Comparison of ENCODE assay signal across 8 cellular contexts in the genomic region with DNA sequence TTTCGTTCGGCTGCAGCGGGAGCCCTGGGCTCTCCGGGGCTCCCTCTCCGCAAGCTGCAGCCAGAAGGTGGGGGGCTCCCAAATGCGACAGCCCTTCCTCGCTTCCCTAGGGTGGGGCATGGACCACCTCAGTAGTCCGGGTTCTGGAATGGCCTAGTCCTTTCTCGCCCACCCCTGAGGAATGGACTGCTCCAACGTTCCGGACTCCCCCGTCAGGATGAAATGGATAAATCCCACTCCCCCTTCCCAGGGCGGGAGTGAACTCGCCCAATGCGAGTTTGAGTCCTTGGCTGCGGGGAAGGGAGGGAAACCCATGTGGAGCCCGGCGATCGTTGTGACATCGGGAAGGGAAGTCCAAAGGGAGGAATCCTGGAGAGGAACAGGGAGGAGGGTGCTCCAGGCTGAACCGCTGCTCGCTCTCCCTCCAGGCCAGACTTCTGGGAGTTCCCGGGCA. TPM values are rescaled to one million over a fixed set of nuclear protein-coding genes. Genes with fewer than 3 reads are reported as not detected.
DNase-seq lines count a peak whose midpoint lies in the region; ATAC-seq, FAIRE-seq and TF ChIP-seq lines count a peak whose summit lies in the region.

No MANE protein-coding gene starts in this region.

- H3K4me1 ChIP-seq in GM12878 (ENCODE audit: control insufficient read depth, insufficient read depth, low read length) (peaks cover 10% of the 10 kb centered on the region), prostate gland (replicated peaks) (peaks cover 13% of the 10 kb centered on the region)

- POLR2A ChIA-PET in GM12878 (lab: Charles Lee): interaction anchor here (1.0 kb wide), 1 partner anchor 156 kb away, joined by 3 read pairs; a partner anchor contains a TSS

- H3K79me2 ChIP-seq in GM12878 (ENCODE audit: control insufficient read depth, insufficient read depth, low read length): no peaks in the 10 kb centered on the region

- in situ Hi-C loops in GM12878 (cut with MboI): no loop called here

- H3K36me3 Mint-ChIP-seq in HFFc6 (ENCODE audit: low read depth): peaks cover 8% of the 10 kb centered on the region

- DNase-seq in CD1c-positive myeloid dendritic cell (ENCODE audit: extremely low spot score) (peak; percentile 35), HFFc6 (peak; percentile 66), NCI-H82 (lab: John Stamatoyannopoulos, UW) (peak; percentile 93), GM12878 (ENCODE audit: low read depth, low spot score) (no peak), hypothalamus (lab: John Stamatoyannopoulos, UW) (peak in 46 of 51 donors; percentile 30 to 85 (median 61)), prostate gland (ENCODE audit: low spot score) (peak; percentile 43)

- FAIRE-seq in GM12878 (lab: Jason Lieb, UNC): no peak

- H2AFZ ChIP-seq in GM12878 (ENCODE audit: control insufficient read depth, low read depth, low read length): no peak overlapping the region

- peak overlapping the region; percentile 63; the same call in 1 of the 2 replicates for H3K4me3 ChIP-seq in GM12878
- H3K4me3 ChIP-seq in prostate gland: peak overlapping the region; percentile 73 to 77

- H3K27ac Mint-ChIP-seq in HFFc6: peak overlapping the region; percentile 76

- H3K4me3 Mint-ChIP-seq in HFFc6: peak overlapping the region; percentile 93

- TF ChIP-seq CTCF in HFFc6 (IDR thresholded peaks at IDR 0.05): 0 out of 2 replicates have a peak, but pooled peaks have one; percentile 14
- no peak for TF ChIP-seq CTCF in GM12878 (IDR thresholded peaks at IDR 0.05 in 2 of 3, conservative IDR thresholded peaks at IDR 0.05 in 1 of 3; ENCODE audit: control insufficient read depth in 2 of 3, extremely low read depth in 1 of 3, insufficient read depth in 1 of 3, low read depth in 3 of 3, low read length in 3 of 3)
- TF ChIP-seq CTCF in prostate gland (IDR thresholded peaks at IDR 0.05): no peak

- RAD21 ChIA-PET in GM12878 (lab: Charles Lee; ENCODE audit: unreplicated experiment): interaction anchor here (1.0 to 1.6 kb wide), 2 partner anchors 22 to 52 kb away, joined by 4 to 5 read pairs; no protein-coding TSS in a partner anchor

- TF ChIP-seq RAD21 in GM12878 (IDR thresholded peaks at IDR 0.05; ENCODE audit: insufficient read depth, low read depth, low read length): no peak

- CTCF ChIA-PET in GM12878 (lab: Yijun Ruan, JAX): interaction anchor here (1.0 to 6.0 kb wide), 3 partner anchors 49 to 156 kb away, joined by 3 to 54 read pairs (median 9); a partner anchor contains a TSS

- H3K27me3 Mint-ChIP-seq in HFFc6 (ENCODE audit: insufficient read depth): peaks cover 10% of the 10 kb centered on the region

- no peak for TF ChIP-seq EP300 in GM12878 (IDR thresholded peaks at IDR 0.05; ENCODE audit: borderline replicate concordance in 1 of 2, control insufficient read depth in 1 of 2, low read depth in 2 of 2, low read length in 2 of 2)

- no peak for TF ChIP-seq POLR2A in GM12878 (IDR thresholded peaks at IDR 0.05; ENCODE audit: low read depth, low read length)
- TF ChIP-seq POLR2A in prostate gland (IDR thresholded peaks at IDR 0.05): no peak

- SMC1A ChIA-PET in GM12878 (lab: Charles Lee; ENCODE audit: uncharacterized antibody, unreplicated experiment): no interaction called here

- H3K9me3 ChIP-seq in GM12878 (replicated peaks; ENCODE audit: control insufficient read depth, insufficient read depth, low read length) (peaks cover 4% of the 10 kb centered on the region; the same call in 2 of the 3 replicates), prostate gland (no peaks in the 10 kb centered on the region)

- H3K9me3 Mint-ChIP-seq in HFFc6: no peaks in the 10 kb centered on the region; the same call in 1 of the 2 replicates

- ATAC-seq in GM12878 (no peak), HG02852 (IDR thresholded peaks at IDR 0.05; ENCODE audit: unreplicated experiment) (no peak), GM18517 (IDR thresholded peaks at IDR 0.05; ENCODE audit: unreplicated experiment) (no peak)

- H3K36me3 ChIP-seq in GM12878 (ENCODE audit: control insufficient read depth in 2 of 2, insufficient read depth in 2 of 2, low read length in 1 of 2): no peaks in the 10 kb centered on the region
- H3K36me3 ChIP-seq in prostate gland: no peaks in the 10 kb centered on the region

- 4% methylated on average over 23 of the region's 23 CpGs for WGBS in GM12878 (ENCODE audit: insufficient coverage, insufficient replicate concordance, low lambda C conversion rate, missing lambda C conversion rate)
- 0% methylated on average over 23 of the region's 23 CpGs for WGBS in prostate gland

- peaks cover 26% of the 10 kb centered on the region for H3K4me1 Mint-ChIP-seq in HFFc6 (ENCODE audit: low read depth)

- H4K20me1 ChIP-seq in GM12878 (ENCODE audit: control insufficient read depth, insufficient read depth): no peaks in the 10 kb centered on the region

- peaks cover 6 to 22% of the 10 kb centered on the region in 2 experiments for H3K27me3 ChIP-seq in GM12878 (replicated peaks in 1 of 2; ENCODE audit: control insufficient read depth in 2 of 2, insufficient read depth in 2 of 2, low read length in 1 of 2)
- H3K27me3 ChIP-seq in prostate gland (replicated peaks; ENCODE audit: insufficient read depth): no peaks in the 10 kb centered on the region

- H3K27ac ChIP-seq in GM12878 (ENCODE audit: control insufficient read depth, insufficient read depth) (no peak overlapping the region), prostate gland (peak overlapping the region; percentile 90 to 97)

- no peak overlapping the region for H3K9ac ChIP-seq in GM12878 (ENCODE audit: control insufficient read depth, insufficient read depth, low read length)

- no TSS peak for BruUV-seq in GM12878 (replicated peaks; lab: Mats Ljungman, UMichigan)

- intact Hi-C loops in GM12878 (cut with micrococcal nuclease; ENCODE audit: unreplicated experiment) (loop anchor here (5.0 kb wide), 1 partner anchor 58 kb away; no protein-coding TSS in a partner anchor), prostate gland (cut with DNase I) (loop anchor here (5.0 kb wide), 3 partner anchors 32 to 52 kb away; a partner anchor contains a TSS)

- H3K4me2 ChIP-seq in GM12878 (ENCODE audit: control insufficient read depth, insufficient read depth): peak overlapping the region; percentile 82

RNA-seq across cellular contexts. Expression of a gene that starts 5.5 kb away (rescaled TPM):
- not detected for total RNA-seq in HFFc6 (2021; fragmentation: NEBNext Ultra II Directional; extraction: Animal tissue kit (Norgen Biotek cat#: 25700))
- not detected in 2 replicates for total RNA-seq in GM12878 (2013; cell fraction: nucleolus; rRNA removed)
- not detected in 2 replicates for total RNA-seq in GM12878 (2014; rRNA removed)
- not detected in 2 replicates for total RNA-seq in GM12878 (2014; rRNA removed; fragmentation: Illumina TruSeq; extraction: Trizol)
- not detected in 2 replicates for total RNA-seq in GM12878 (2021)
- polyA plus RNA-seq in GM12878 (2011; ENCODE audit: low read depth): not detected
- polyA plus RNA-seq in GM12878 (2011; rRNA removed): not detected in 2 replicates
- not detected in 2 replicates for polyA plus RNA-seq in GM12878 (2011; cell fraction: cytosol; rRNA removed)
- polyA plus RNA-seq in GM12878 (2011; cell fraction: nucleus; rRNA removed): not detected in 2 replicates
- not detected in 2 replicates for polyA plus RNA-seq in GM12878 (2012)
- polyA plus RNA-seq in GM12878 (2014; fragmentation: Illumina TruSeq; extraction: Trizol): not detected in 2 replicates
- not detected for polyA plus RNA-seq in GM12878 (2014; fragmentation: Nextera tagmentation; extraction: Ambion mirVana)
- not detected in 2 replicates for polyA plus RNA-seq in GM12878 (2014; rRNA removed)
- polyA plus RNA-seq in GM12878 (2016; fragmentation: Nextera tagmentation; extraction: Ambion mirVana): under 1 TPM in 1 of 2 experiments, not detected in 1; 0.10 TPM
- polyA minus RNA-seq in GM12878 (2011; rRNA and poly(A)+ RNA removed): not detected in 2 replicates
- polyA minus RNA-seq in GM12878 (2011; cell fraction: cytosol; rRNA and poly(A)+ RNA removed): not detected in 2 replicates
- polyA minus RNA-seq in GM12878 (2011; cell fraction: nucleus; rRNA and poly(A)+ RNA removed): not detected in 2 replicates
- 1 to 10 TPM; 3.8 to 6.7 TPM for total RNA-seq in prostate gland

RNA-seq across cellular contexts. Expression of a gene that starts 7.9 kb away (rescaled TPM):
- 10 to 100 TPM; 25.5 to 32.5 (median 30.5) TPM for total RNA-seq in HFFc6 (2021; fragmentation: NEBNext Ultra II Directional; extraction: Animal tissue kit (Norgen Biotek cat#: 25700))
- not detected in 2 replicates for total RNA-seq in GM12878 (2013; cell fraction: nucleolus; rRNA removed)
- total RNA-seq in GM12878 (2014; rRNA removed) (0.54 TPM in 1 of 2 replicates, not detected in the other), GM12878 (2014; rRNA removed; fragmentation: Illumina TruSeq; extraction: Trizol) (not detected in 2 replicates), GM12878 (2021) (0.10 and 0.32 TPM in 2 replicates), prostate gland (100 to 1,000 TPM in 1 of 2 donors, 10 to 100 TPM in 1; 99.0 to 126 TPM)
- polyA plus RNA-seq in GM12878 (2011; ENCODE audit: low read depth): not detected
- polyA plus RNA-seq in GM12878 (2011; rRNA removed) (0.14 TPM in 1 of 2 replicates, not detected in the other), GM12878 (2014; fragmentation: Illumina TruSeq; extraction: Trizol) (not detected in 2 replicates), GM12878 (2014; fragmentation: Nextera tagmentation; extraction: Ambion mirVana) (not detected), GM12878 (2014; rRNA removed) (0.64 TPM in 1 of 2 replicates, not detected in the other), GM12878 (2016; fragmentation: Nextera tagmentation; extraction: Ambion mirVana) (under 1 TPM in 1 of 2 experiments, not detected in 1; 0.15 TPM)
- not detected in 2 replicates for polyA plus RNA-seq in GM12878 (2011; cell fraction: cytosol; rRNA removed)
- polyA plus RNA-seq in GM12878 (2011; cell fraction: nucleus; rRNA removed): 0.04 TPM in 1 of 2 replicates, not detected in the other
- 0.03 TPM in 1 of 2 replicates, not detected in the other for polyA plus RNA-seq in GM12878 (2012)
- not detected in 2 replicates for polyA minus RNA-seq in GM12878 (2011; rRNA and poly(A)+ RNA removed)
- polyA minus RNA-seq in GM12878 (2011; cell fraction: cytosol; rRNA and poly(A)+ RNA removed): not detected in 2 replicates
- not detected in 2 replicates for polyA minus RNA-seq in GM12878 (2011; cell fraction: nucleus; rRNA and poly(A)+ RNA removed)

RNA-seq across cellular contexts. Expression of a gene that starts 30.3 kb away (rescaled TPM):
- 1 to 10 TPM; 1.9 to 2.4 (median 2.3) TPM for total RNA-seq in HFFc6 (2021; fragmentation: NEBNext Ultra II Directional; extraction: Animal tissue kit (Norgen Biotek cat#: 25700))
- total RNA-seq in GM12878 (2013; cell fraction: nucleolus; rRNA removed): 3.5 and 5.8 TPM in 2 replicates
- total RNA-seq in GM12878 (2014; rRNA removed) (0.73 and 0.87 TPM in 2 replicates), GM12878 (2014; rRNA removed; fragmentation: Illumina TruSeq; extraction: Trizol) (0.40 and 0.60 TPM in 2 replicates), GM12878 (2021) (1.3 and 1.7 TPM in 2 replicates), prostate gland (10 to 100 TPM; 12.3 to 18.2 TPM)
- 0.41 TPM for polyA plus RNA-seq in GM12878 (2011; ENCODE audit: low read depth)
- polyA plus RNA-seq in GM12878 (2011; rRNA removed) (0.71 and 0.79 TPM in 2 replicates), GM12878 (2014; fragmentation: Illumina TruSeq; extraction: Trizol) (0.21 TPM in 1 of 2 replicates, not detected in the other), GM12878 (2014; fragmentation: Nextera tagmentation; extraction: Ambion mirVana) (not detected), GM12878 (2014; rRNA removed) (0.62 and 1.3 TPM in 2 replicates), GM12878 (2016; fragmentation: Nextera tagmentation; extraction: Ambion mirVana) (under 1 TPM in 1 of 2 experiments, not detected in 1; 0.11 TPM)
- polyA plus RNA-seq in GM12878 (2011; cell fraction: cytosol; rRNA removed): 0.81 and 1.2 TPM in 2 replicates
- 6.1 and 6.5 TPM in 2 replicates for polyA plus RNA-seq in GM12878 (2011; cell fraction: nucleus; rRNA removed)
- polyA plus RNA-seq in GM12878 (2012): 0.69 and 1.0 TPM in 2 replicates
- polyA minus RNA-seq in GM12878 (2011; rRNA and poly(A)+ RNA removed): 1.0 and 1.4 TPM in 2 replicates
- polyA minus RNA-seq in GM12878 (2011; cell fraction: cytosol; rRNA and poly(A)+ RNA removed): 0.52 and 1.3 TPM in 2 replicates
- 1.2 and 3.8 TPM in 2 replicates for polyA minus RNA-seq in GM12878 (2011; cell fraction: nucleus; rRNA and poly(A)+ RNA removed)

RNA-seq across cellular contexts. Expression of a gene that starts 30.7 kb away (rescaled TPM):
- total RNA-seq in HFFc6 (2021; fragmentation: NEBNext Ultra II Directional; extraction: Animal tissue kit (Norgen Biotek cat#: 25700)): 1 to 10 TPM in 1 of 6 experiments, under 1 TPM in 5; 0.60 to 1.1 (median 0.71) TPM
- total RNA-seq in GM12878 (2013; cell fraction: nucleolus; rRNA removed): 0.69 and 1.2 TPM in 2 replicates
- 0.98 and 1.2 TPM in 2 replicates for total RNA-seq in GM12878 (2014; rRNA removed)
- total RNA-seq in GM12878 (2014; rRNA removed; fragmentation: Illumina TruSeq; extraction: Trizol): 0.49 and 0.60 TPM in 2 replicates
- total RNA-seq in GM12878 (2021): 0.74 and 0.90 TPM in 2 replicates
- not detected for polyA plus RNA-seq in GM12878 (2011; ENCODE audit: low read depth)
- 0.29 and 0.54 TPM in 2 replicates for polyA plus RNA-seq in GM12878 (2011; rRNA removed)
- 1.4 and 2.0 TPM in 2 replicates for polyA plus RNA-seq in GM12878 (2011; cell fraction: cytosol; rRNA removed)
- polyA plus RNA-seq in GM12878 (2011; cell fraction: nucleus; rRNA removed): 2.3 and 3.4 TPM in 2 replicates
- polyA plus RNA-seq in GM12878 (2012): 0.51 and 0.55 TPM in 2 replicates
- polyA plus RNA-seq in GM12878 (2014; fragmentation: Illumina TruSeq; extraction: Trizol): 0.65 TPM in 1 of 2 replicates, not detected in the other
- polyA plus RNA-seq in GM12878 (2014; fragmentation: Nextera tagmentation; extraction: Ambion mirVana): under 1 TPM; 0.20 to 0.69 TPM
- polyA plus RNA-seq in GM12878 (2014; rRNA removed): 1.0 and 2.1 TPM in 2 replicates
- polyA plus RNA-seq in GM12878 (2016; fragmentation: Nextera tagmentation; extraction: Ambion mirVana): 1 to 10 TPM; 1.6 to 2.0 TPM
- 0.66 and 3.6 TPM in 2 replicates for polyA minus RNA-seq in GM12878 (2011; rRNA and poly(A)+ RNA removed)
- polyA minus RNA-seq in GM12878 (2011; cell fraction: cytosol; rRNA and poly(A)+ RNA removed): not detected in 2 replicates
- 2.7 and 4.1 TPM in 2 replicates for polyA minus RNA-seq in GM12878 (2011; cell fraction: nucleus; rRNA and poly(A)+ RNA removed)
- total RNA-seq in prostate gland: 10 to 100 TPM in 1 of 2 donors, 1 to 10 TPM in 1; 2.2 to 11.1 TPM

RNA-seq across cellular contexts. Expression of a gene that starts 35.5 kb away (rescaled TPM):
- total RNA-seq in HFFc6 (2021; fragmentation: NEBNext Ultra II Directional; extraction: Animal tissue kit (Norgen Biotek cat#: 25700)): 10 to 100 TPM in 4 of 6 experiments, 1 to 10 TPM in 2; 9.3 to 12.7 (median 10.2) TPM
- total RNA-seq in GM12878 (2013; cell fraction: nucleolus; rRNA removed): 0.67 TPM in 1 of 2 replicates, not detected in the other
- total RNA-seq in GM12878 (2014; rRNA removed) (1.5 and 1.9 TPM in 2 replicates), GM12878 (2014; rRNA removed; fragmentation: Illumina TruSeq; extraction: Trizol) (0.63 and 1.1 TPM in 2 replicates), GM12878 (2021) (1.8 and 2.9 TPM in 2 replicates), prostate gland (10 to 100 TPM; 31.2 to 64.3 TPM)
- polyA plus RNA-seq in GM12878 (2011; ENCODE audit: low read depth): not detected
- polyA plus RNA-seq in GM12878 (2011; rRNA removed) (0.50 and 0.88 TPM in 2 replicates), GM12878 (2014; fragmentation: Illumina TruSeq; extraction: Trizol) (not detected in 2 replicates), GM12878 (2014; fragmentation: Nextera tagmentation; extraction: Ambion mirVana) (under 1 TPM in 1 of 2 experiments, not detected in 1; 0.15 TPM), GM12878 (2014; rRNA removed) (2.6 and 3.2 TPM in 2 replicates), GM12878 (2016; fragmentation: Nextera tagmentation; extraction: Ambion mirVana) (1 to 10 TPM; 3.0 to 3.5 TPM)
- 1.2 and 1.8 TPM in 2 replicates for polyA plus RNA-seq in GM12878 (2011; cell fraction: cytosol; rRNA removed)
- polyA plus RNA-seq in GM12878 (2011; cell fraction: nucleus; rRNA removed): 2.2 and 4.1 TPM in 2 replicates
- 1.4 and 1.5 TPM in 2 replicates for polyA plus RNA-seq in GM12878 (2012)
- polyA minus RNA-seq in GM12878 (2011; rRNA and poly(A)+ RNA removed): 0.67 and 0.80 TPM in 2 replicates
- polyA minus RNA-seq in GM12878 (2011; cell fraction: cytosol; rRNA and poly(A)+ RNA removed): 4.3 TPM in 1 of 2 replicates, not detected in the other
- 0.77 and 1.8 TPM in 2 replicates for polyA minus RNA-seq in GM12878 (2011; cell fraction: nucleus; rRNA and poly(A)+ RNA removed)

Comparison
In these comparisons a context has a peak if more than half of its experiments do, and no peak if none do; other contexts are left out.
1. RNA of a gene that starts 5.5 kb away (total RNA-seq): 3.8 to 6.7 TPM in prostate gland; not detected in HFFc6 and not detected in GM12878; every median in the first group is over 4 times any median in the second.
2. RNA of a gene that starts 7.9 kb away (total RNA-seq): 99.0 to 126 TPM in prostate gland and 25.5 to 32.5 TPM in HFFc6; 0.10 to 0.54 TPM in GM12878; every median in the first group is over 10 times any median in the second.